19 cellular contexts compared by ENCODE assay signal in the genomic region with DNA sequence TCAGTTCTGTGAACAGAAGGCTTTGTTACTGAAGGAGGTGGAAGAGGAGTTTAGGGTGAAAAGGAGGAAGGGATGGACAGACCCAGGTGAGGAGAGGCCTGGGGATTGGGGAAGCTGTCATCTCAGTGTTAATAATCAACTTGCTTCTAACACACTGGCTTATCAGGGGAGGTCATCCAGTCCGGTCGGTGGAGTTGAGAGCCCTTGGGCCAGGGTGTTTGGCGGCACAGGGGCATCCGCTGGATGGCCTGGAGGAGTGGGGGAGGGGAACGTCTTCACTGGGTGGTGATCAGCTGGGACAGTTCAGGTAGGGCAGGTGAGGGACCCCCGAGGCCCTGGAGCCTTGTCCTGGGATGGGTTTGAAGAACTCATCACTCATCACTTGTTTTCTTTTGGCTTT. TPM values are rescaled to one million over a fixed set of nuclear protein-coding genes. Genes with fewer than 3 reads are reported as not detected.
"Had no signal": no experiment of that assay in that cellular context is flagged by ENCODE, and none has a peak within 500 bp of the region (broad histone marks: within the 10 kb centered on the region; RNA-seq: fewer than 3 reads in every experiment).

No MANE protein-coding gene starts in this region.

- H3K4me1 Mint-ChIP-seq: activated B cell treated with CpG ODN at 0.5 μM for 24 hours; activated naive CD4-positive, alpha-beta T cell treated with anti-CD3 and anti-CD28 coated beads, Interleukin-2, amount 10 ng/mL, durations not matched to agents 7 days and 5 days had no signal

- H3K27ac Mint-ChIP-seq: activated B cell treated with CpG ODN at 0.5 μM for 24 hours; activated CD8-positive, alpha-beta T cell treated with anti-CD3 and anti-CD28 coated beads for 36 hours; activated naive CD4-positive, alpha-beta T cell treated with anti-CD3 and anti-CD28 coated beads, Interleukin-2, amount 10 ng/mL, durations not matched to agents 7 days and 5 days; T-helper 2 cell treated with Interferon-gamma antibody and Interleukin-4, amounts not matched to agents 5 μg/mL and 100 μg/mL, for 36 hours had no signal

- H3K4me3 Mint-ChIP-seq: activated B cell treated with CpG ODN at 0.5 μM for 24 hours; activated CD8-positive, alpha-beta T cell treated with anti-CD3 and anti-CD28 coated beads for 36 hours; activated naive CD4-positive, alpha-beta T cell treated with anti-CD3 and anti-CD28 coated beads, Interleukin-2, amount 10 ng/mL, durations not matched to agents 7 days and 5 days; central memory CD8-positive, alpha-beta T cell; T-helper 2 cell treated with Interferon-gamma antibody and Interleukin-4, amounts not matched to agents 5 μg/mL and 100 μg/mL, for 36 hours had no signal

- DNase-seq: activated B cell treated with CpG ODN at 0.5 μM for 24 hours; activated CD4-positive, alpha-beta T cell treated with anti-CD3 and anti-CD28 coated beads for 4 hours; activated CD8-positive, alpha-beta T cell treated with anti-CD3 and anti-CD28 coated beads for 36 hours; activated naive CD4-positive, alpha-beta T cell treated with anti-CD3 and anti-CD28 coated beads, Interleukin-2, amount 10 ng/mL, durations not matched to agents 7 days and 5 days; activated T-cell treated with anti-CD3 and anti-CD28 coated beads, Interleukin-2, amount 50 U/mL, for 1 hour; colonic mucosa; erythroblast; foreskin melanocyte; glutamatergic neuron; hippocampal formation; left cardiac atrium; ovary; psoas muscle; spleen; stimulated activated naive CD8-positive, alpha-beta T cell treated with anti-CD3 and anti-CD28 coated beads, Interleukin-15, Interleukin-2, amounts not matched to agents 100 U/mL and 50 U/mL, for 24 hours; transverse colon had no signal

- H3K27ac ChIP-seq: ascending aorta, colonic mucosa, ovary, psoas muscle, spleen, transverse colon had no signal

- H3K9me3 ChIP-seq: ascending aorta, colonic mucosa, ovary, psoas muscle, spleen, transverse colon had no signal

- H3K27me3 Mint-ChIP-seq: activated B cell treated with CpG ODN at 0.5 μM for 24 hours; activated CD8-positive, alpha-beta T cell treated with anti-CD3 and anti-CD28 coated beads for 36 hours; activated naive CD4-positive, alpha-beta T cell treated with anti-CD3 and anti-CD28 coated beads, Interleukin-2, amount 10 ng/mL, durations not matched to agents 7 days and 5 days; central memory CD8-positive, alpha-beta T cell had no signal

- H3K4me1 ChIP-seq: ascending aorta, colonic mucosa, psoas muscle, spleen, transverse colon had no signal

- ATAC-seq: activated CD8-positive, alpha-beta T cell treated with anti-CD3 and anti-CD28 coated beads for 36 hours; left cardiac atrium; psoas muscle; stimulated activated naive CD8-positive, alpha-beta T cell treated with anti-CD3 and anti-CD28 coated beads, Interleukin-15, Interleukin-2, amounts not matched to agents 100 U/mL and 50 U/mL, for 24 hours had no signal

- H3K4me3 ChIP-seq: ascending aorta, colonic mucosa, ovary, psoas muscle, spleen, transverse colon had no signal

- H3K36me3 ChIP-seq: ovary had no signal

- H3K9me3 Mint-ChIP-seq: activated B cell treated with CpG ODN at 0.5 μM for 24 hours; activated CD8-positive, alpha-beta T cell treated with anti-CD3 and anti-CD28 coated beads for 36 hours; activated naive CD4-positive, alpha-beta T cell treated with anti-CD3 and anti-CD28 coated beads, Interleukin-2, amount 10 ng/mL, durations not matched to agents 7 days and 5 days; central memory CD8-positive, alpha-beta T cell; T-helper 2 cell treated with Interferon-gamma antibody and Interleukin-4, amounts not matched to agents 5 μg/mL and 100 μg/mL, for 36 hours had no signal

- H3K27me3 ChIP-seq: ascending aorta, colonic mucosa, ovary, spleen, transverse colon had no signal

RNA-seq across cellular contexts. Expression of gene SHH, which starts 33.9 kb away (rescaled TPM):
- total RNA-seq: activated B cell treated with CpG ODN at 0.5 μM for 24 hours; activated CD8-positive, alpha-beta T cell treated with anti-CD3 and anti-CD28 coated beads for 36 hours; left cardiac atrium; psoas muscle; spleen had no signal
